In genomic region chr10:23656735-23657134, GRCh38 we compare ENCODE assay signal across 12 cellular contexts.
DNase-seq lines count a peak whose midpoint lies in the region; ATAC-seq, FAIRE-seq and TF ChIP-seq lines count a peak whose summit lies in the region.
"Had no signal": no experiment of that assay in that cellular context is flagged by ENCODE, and none has a peak within 500 bp of the region (broad histone marks: within the 10 kb centered on the region; RNA-seq: fewer than 3 reads in every experiment).

No MANE protein-coding gene starts in this region.

- no peak for FAIRE-seq in keratinocyte (lab: Jason Lieb, UNC)

- TF ChIP-seq CTCF in 22Rv1 (IDR thresholded peaks at IDR 0.05) (peak; percentile 64), GM12864 (IDR thresholded peaks at IDR 0.05; ENCODE audit: low read depth, low read length, missing control alignments) (peak; percentile 44), keratinocyte (optimal IDR thresholded peaks at IDR 0.05 in 1 of 3, IDR thresholded peaks at IDR 0.05 in 1 of 3, conservative IDR thresholded peaks at IDR 0.05 in 1 of 3; ENCODE audit: extremely low read depth in 1 of 3, insufficient read depth in 2 of 3, low read length in 3 of 3) (peak in 2 of 3 experiments; percentile 36 to 72)

- H3K4me1 Mint-ChIP-seq in effector memory CD8-positive, alpha-beta T cell (ENCODE audit: low read depth in 2 of 2): no peaks in the 10 kb centered on the region

- H3K4me2 ChIP-seq in keratinocyte (ENCODE audit: control insufficient read depth, extremely low read depth, insufficient read depth, low read depth, low read length): no peak overlapping the region

- no peaks in the 10 kb centered on the region for H3K36me3 ChIP-seq in keratinocyte (ENCODE audit: control insufficient read depth in 2 of 2, extremely low read depth in 1 of 2, insufficient read depth in 2 of 2, low read length in 2 of 2)
- H3K36me3 ChIP-seq: cardiac muscle cell, spleen had no signal

- no peak overlapping the region for H3K27ac Mint-ChIP-seq in effector memory CD8-positive, alpha-beta T cell

- no peak overlapping the region for H3K4me3 Mint-ChIP-seq in effector memory CD8-positive, alpha-beta T cell

- H3K9ac ChIP-seq in keratinocyte (ENCODE audit: control insufficient read depth, extremely low read depth, insufficient read depth, low read length): no peak overlapping the region

- H4K20me1 ChIP-seq in keratinocyte (ENCODE audit: control insufficient read depth, extremely low read depth, insufficient read depth, low read length): no peaks in the 10 kb centered on the region

- DNase-seq in GM12864 (ENCODE audit: low read depth) (no peak), SK-MEL-5 (ENCODE audit: low read depth, low spot score) (peak; percentile 46), keratinocyte (ENCODE audit: low read depth, low spot score) (no peak), LoVo (ENCODE audit: low spot score) (no peak), SHP77 (lab: John Stamatoyannopoulos, UW) (no peak)
- no peak for DNase-seq in effector memory CD8-positive, alpha-beta T cell
- DNase-seq: activated CD4-positive, alpha-beta T cell treated with anti-CD3 and anti-CD28 coated beads for 4 hours; spleen; substantia nigra had no signal

- in situ Hi-C loops in SK-MEL-5 (cut with HindIII; ENCODE audit: low pct_unique_long_range_greater_than_20kb, low sequenced_read_pairs): no loop called here

- H3K79me2 ChIP-seq in keratinocyte (ENCODE audit: control insufficient read depth, insufficient read depth, low read length): no peaks in the 10 kb centered on the region

- H3K27me3 Mint-ChIP-seq in effector memory CD8-positive, alpha-beta T cell: peaks cover 0 to 11% of the 10 kb centered on the region in 2 donors

- no peaks in the 10 kb centered on the region for H3K9me1 ChIP-seq in keratinocyte (ENCODE audit: control insufficient read depth, extremely low read depth, insufficient read depth, low read length)

- no peaks in the 10 kb centered on the region for H3K4me1 ChIP-seq in keratinocyte (ENCODE audit: control insufficient read depth, extremely low read depth, insufficient read depth, low read length)
- H3K4me1 ChIP-seq: spleen had no signal

- H3K4me3 ChIP-seq in GM12864 (ENCODE audit: low read depth, low read length): no peak overlapping the region
- no peak overlapping the region for H3K4me3 ChIP-seq in keratinocyte (ENCODE audit: control insufficient read depth in 2 of 3, extremely low read depth in 1 of 3, insufficient read depth in 2 of 3, low read depth in 1 of 3, low read length in 3 of 3)
- H3K4me3 ChIP-seq: cardiac muscle cell, spleen had no signal

- H2AFZ ChIP-seq in keratinocyte (ENCODE audit: control insufficient read depth, low read length): no peak overlapping the region

- dilution Hi-C loops in keratinocyte (cut with MboI; ENCODE audit: extremely low pct_ligation_motif_present, low sequenced_read_pairs): no loop called here

- H3K9me3 ChIP-seq in keratinocyte (ENCODE audit: control insufficient read depth, low read depth, low read length): no peaks in the 10 kb centered on the region
- H3K9me3 ChIP-seq: spleen had no signal

- no peaks in the 10 kb centered on the region for H3K36me3 Mint-ChIP-seq in effector memory CD8-positive, alpha-beta T cell (ENCODE audit: insufficient read depth)

- no peaks in the 10 kb centered on the region for H3K27me3 ChIP-seq in keratinocyte (ENCODE audit: control insufficient read depth, extremely low read depth, insufficient read depth, low read length)

- no peaks in the 10 kb centered on the region for H3K9me3 Mint-ChIP-seq in effector memory CD8-positive, alpha-beta T cell

- H3K27ac ChIP-seq in 22Rv1: no peak overlapping the region
- no peak overlapping the region for H3K27ac ChIP-seq in keratinocyte (ENCODE audit: control insufficient read depth, insufficient read depth, low read length)
- H3K27ac ChIP-seq: cardiac muscle cell, spleen had no signal

- no peak for ATAC-seq in GM19455 (IDR thresholded peaks at IDR 0.05; ENCODE audit: unreplicated experiment)
- ATAC-seq in effector memory CD8-positive, alpha-beta T cell (replicated peaks): no peak
